In the genomic region with DNA sequence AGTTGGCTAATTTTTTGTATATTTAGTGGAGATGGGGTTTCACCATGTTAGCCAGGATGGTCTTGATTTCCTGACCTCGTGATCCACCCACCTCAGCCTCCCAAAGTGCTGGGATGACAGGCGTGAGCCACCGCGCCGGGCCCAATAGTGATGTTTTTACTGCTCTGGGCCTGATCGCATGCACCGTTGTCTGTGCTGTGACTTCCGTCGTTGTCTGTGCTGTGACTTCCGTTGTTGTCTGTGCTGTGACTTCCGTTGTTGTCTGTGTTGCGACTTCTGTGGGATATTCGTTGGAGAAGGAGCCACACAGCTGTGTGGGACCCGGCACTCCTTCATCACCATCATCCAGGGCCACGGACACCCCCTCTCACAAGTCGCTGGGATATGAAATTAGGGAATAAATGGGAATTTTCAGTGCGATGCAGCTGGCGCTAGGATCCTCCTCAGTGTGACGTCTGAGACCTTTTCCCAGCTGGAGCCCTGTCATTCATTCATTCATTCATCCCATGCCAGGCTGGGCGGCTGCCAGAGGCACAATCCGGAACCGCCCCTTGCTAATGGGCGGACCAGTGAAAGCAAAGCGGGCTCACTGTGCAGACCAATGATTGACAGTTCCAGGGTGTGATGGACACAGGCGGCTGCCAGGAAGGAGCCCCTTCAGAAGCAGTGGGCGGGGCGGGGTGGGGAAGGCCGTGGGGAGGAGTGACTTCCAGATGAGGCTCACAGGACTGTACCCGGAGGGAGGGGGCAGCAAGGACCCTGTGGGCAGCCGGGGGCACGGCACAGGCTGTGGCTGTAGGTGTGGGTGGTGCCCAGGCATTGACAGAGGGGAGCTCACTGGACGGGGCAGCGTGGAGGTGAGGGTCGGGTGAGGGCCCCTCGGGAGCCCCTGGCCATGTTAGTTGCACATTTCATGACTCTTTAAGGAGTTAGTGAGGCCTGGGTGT, we compare ENCODE assay signal across 15 cellular contexts. TPM values are rescaled to one million over a fixed set of nuclear protein-coding genes. Genes with fewer than 3 reads are reported as not detected.
DNase-seq lines count a peak whose midpoint lies in the region; ATAC-seq and TF ChIP-seq lines count a peak whose summit lies in the region.
"Had no signal": no experiment of that assay in that cellular context is flagged by ENCODE, and none has a peak within 500 bp of the region (broad histone marks: within the 10 kb centered on the region; RNA-seq: fewer than 3 reads in every experiment).

No MANE protein-coding gene starts in this region.

- H3K4me3 Mint-ChIP-seq in endothelial cell (ENCODE audit: unreplicated experiment): peak overlapping the region; percentile 74
- H3K4me3 Mint-ChIP-seq: activated naive CD8-positive, alpha-beta T cell treated with anti-CD3 and anti-CD28 coated beads, Interleukin-2, amount 10 ng/mL, durations not matched to agents 7 days and 5 days; T-helper 2 cell treated with Interferon-gamma antibody and Interleukin-4, amounts not matched to agents 5 μg/mL and 100 μg/mL, for 36 hours had no signal

- H3K9me3 ChIP-seq in IMR-90 (ENCODE audit: control insufficient read depth, insufficient read depth, low read length): peaks cover 17% of the 10 kb centered on the region
- no peaks in the 10 kb centered on the region for H3K9me3 ChIP-seq in skeletal muscle satellite cell (replicated peaks; ENCODE audit: low read length)
- H3K9me3 ChIP-seq: testis had no signal

- CTCF ChIA-PET in IMR-90 (lab: Yijun Ruan, JAX): no interaction called here

- peak overlapping the region; percentile 5 for H2AFZ ChIP-seq in IMR-90 (replicated peaks; ENCODE audit: low read length, poor library complexity)

- H2AK5ac ChIP-seq in IMR-90 (ENCODE audit: low read depth, low read length): no peak overlapping the region

- intact Hi-C loops in IMR-90 (cut with micrococcal nuclease): no loop called here

- H2BK120ac ChIP-seq in IMR-90 (ENCODE audit: low read depth, low read length): no peak overlapping the region

- dilution Hi-C loops in IMR-90 (cut with HindIII; ENCODE audit: low sequenced_read_pairs, unreplicated experiment): no loop called here

- peaks cover 26% of the 10 kb centered on the region for H3K27me3 ChIP-seq in IMR-90 (ENCODE audit: control insufficient read depth, insufficient read depth, low read length)
- peaks cover 44% of the 10 kb centered on the region for H3K27me3 ChIP-seq in skeletal muscle satellite cell (ENCODE audit: control insufficient read depth, insufficient read depth, low read length)
- H3K27me3 ChIP-seq: testis had no signal

- no peak overlapping the region for H2BK20ac ChIP-seq in IMR-90 (ENCODE audit: low read depth, low read length)

- no peak for TF ChIP-seq POLR2A in IMR-90 (IDR thresholded peaks at IDR 0.05; ENCODE audit: low read depth, low read length)

- no peak overlapping the region for H3K14ac ChIP-seq in IMR-90 (replicated peaks; ENCODE audit: low read depth, low read length)

- H3K4me2 ChIP-seq in IMR-90 (ENCODE audit: low read depth, low read length): no peak overlapping the region
- peak overlapping the region; percentile 55 for H3K4me2 ChIP-seq in skeletal muscle satellite cell (ENCODE audit: low read length)

- H3K9ac ChIP-seq in IMR-90 (ENCODE audit: low read depth, low read length): no peak overlapping the region
- H3K9ac ChIP-seq in skeletal muscle satellite cell (ENCODE audit: low read depth, low read length): no peak overlapping the region

- H3K27ac ChIP-seq in IMR-90 (ENCODE audit: insufficient read depth, low read length): no peak overlapping the region
- H3K27ac ChIP-seq: C4-2B, testis had no signal

- H3K4ac ChIP-seq in IMR-90 (ENCODE audit: low read depth, low read length): no peak overlapping the region

- no peak overlapping the region for H3K23ac ChIP-seq in IMR-90 (ENCODE audit: low read depth, low read length)

- H2BK15ac ChIP-seq in IMR-90 (ENCODE audit: low read depth, low read length): no peak overlapping the region

- H2AK9ac ChIP-seq in IMR-90 (replicated peaks; ENCODE audit: low read depth, low read length, poor library complexity): no peak overlapping the region

- in situ Hi-C loops in IMR-90 (cut with MboI; ENCODE audit: low sequenced_read_pairs): no loop called here

- peaks cover 3% of the 10 kb centered on the region; the same call in 1 of the 2 replicates for H3K4me1 ChIP-seq in IMR-90 (ENCODE audit: control insufficient read depth, insufficient read depth, low read length)
- H3K4me1 ChIP-seq in skeletal muscle satellite cell (ENCODE audit: control insufficient read depth, insufficient read depth, low read length): peaks cover 11% of the 10 kb centered on the region
- H3K4me1 ChIP-seq: testis had no signal

- no TSS peak for BruUV-seq in IMR-90 (replicated peaks; lab: Mats Ljungman, UMichigan)

- peaks cover 5% of the 10 kb centered on the region for H3K27me3 Mint-ChIP-seq in endothelial cell (ENCODE audit: unreplicated experiment)
- H3K27me3 Mint-ChIP-seq: activated naive CD8-positive, alpha-beta T cell treated with anti-CD3 and anti-CD28 coated beads, Interleukin-2, amount 10 ng/mL, durations not matched to agents 7 days and 5 days had no signal

- H3K36me3 ChIP-seq in IMR-90 (ENCODE audit: control insufficient read depth, insufficient read depth, low read length) (no peaks in the 10 kb centered on the region), skeletal muscle satellite cell (ENCODE audit: insufficient read depth, low read length) (no peaks in the 10 kb centered on the region)

- POLR2A ChIA-PET in IMR-90 (lab: Charles Lee; ENCODE audit: unreplicated experiment): no interaction called here

- H3K18ac ChIP-seq in IMR-90 (ENCODE audit: low read depth, low read length): no peak overlapping the region

- H3K27ac Mint-ChIP-seq in endothelial cell (ENCODE audit: unreplicated experiment): peak overlapping the region; percentile 36
- H3K27ac Mint-ChIP-seq: activated naive CD8-positive, alpha-beta T cell treated with anti-CD3 and anti-CD28 coated beads, Interleukin-2, amount 10 ng/mL, durations not matched to agents 7 days and 5 days; T-helper 2 cell treated with Interferon-gamma antibody and Interleukin-4, amounts not matched to agents 5 μg/mL and 100 μg/mL, for 36 hours had no signal

- 49% methylated on average over 7 of the region's 35 CpGs; no CpG with 5 or more reads in 1 of the 2 experiments for WGBS in IMR-90 (ENCODE audit: extremely low coverage in 2 of 2, insufficient read length in 1 of 2), 2 experiments

- H3K4me3 ChIP-seq in IMR-90 (ENCODE audit: insufficient read depth, low read depth, low read length) (no peak overlapping the region), skeletal muscle satellite cell (ENCODE audit: low read length) (no peak overlapping the region)
- H3K4me3 ChIP-seq: testis had no signal

- no peak overlapping the region for H4K91ac ChIP-seq in IMR-90 (ENCODE audit: insufficient read depth, low read depth, low read length)

- no peak for TF ChIP-seq RAD21 in IMR-90 (IDR thresholded peaks at IDR 0.05; ENCODE audit: low read length)

- no peaks in the 10 kb centered on the region for H4K20me1 ChIP-seq in IMR-90 (ENCODE audit: insufficient read depth, low read length)

- no peak overlapping the region for H3K56ac ChIP-seq in IMR-90 (ENCODE audit: extremely low read depth, insufficient read depth, low read length)

- no peaks in the 10 kb centered on the region for H3K9me3 Mint-ChIP-seq in endothelial cell (ENCODE audit: unreplicated experiment)

- no peaks in the 10 kb centered on the region for H3K9me1 ChIP-seq in IMR-90 (ENCODE audit: insufficient read depth, low read length)

- no peak overlapping the region for H4K5ac ChIP-seq in IMR-90 (ENCODE audit: low read depth, low read length)

- H2BK5ac ChIP-seq in IMR-90 (ENCODE audit: low read depth, low read length, poor library complexity, severe bottlenecking): no peak overlapping the region

- no peak overlapping the region for H4K8ac ChIP-seq in IMR-90 (ENCODE audit: low read depth in 2 of 2, low read length in 2 of 2)

- H3K36me3 Mint-ChIP-seq in endothelial cell (ENCODE audit: low read depth, unreplicated experiment): peaks cover 9% of the 10 kb centered on the region

- H3K79me1 ChIP-seq in IMR-90 (ENCODE audit: low read depth in 1 of 2, low read length in 2 of 2): no peaks in the 10 kb centered on the region

- TF ChIP-seq CTCF in IMR-90 (conservative IDR thresholded peaks at IDR 0.05; ENCODE audit: low read depth, low read length): no peak
- TF ChIP-seq CTCF in endothelial cell (IDR thresholded peaks at IDR 0.05; ENCODE audit: unreplicated experiment): no peak
- no peak for TF ChIP-seq CTCF in omental fat pad (IDR thresholded peaks at IDR 0.05)

- DNase-seq in IMR-90 (no peak), endothelial cell (ENCODE audit: low spot score) (no peak), medulla oblongata (ENCODE audit: extremely low spot score) (peak; percentile 89), omental fat pad (ENCODE audit: low spot score) (no peak), RKO (ENCODE audit: low spot score) (no peak)
- no peak for DNase-seq in activated CD4-positive, alpha-beta T cell treated with anti-CD3 and anti-CD28 coated beads, Interleukin-2, amount 50 U/mL, for 48 hours
- DNase-seq: activated naive CD8-positive, alpha-beta T cell treated with anti-CD3 and anti-CD28 coated beads, Interleukin-2, amount 10 ng/mL, durations not matched to agents 7 days and 5 days; NCI-H1436; NCI-H82; PC-3; testis had no signal

- H3K4me1 Mint-ChIP-seq in endothelial cell (ENCODE audit: unreplicated experiment): no peaks in the 10 kb centered on the region
- H3K4me1 Mint-ChIP-seq: activated naive CD8-positive, alpha-beta T cell treated with anti-CD3 and anti-CD28 coated beads, Interleukin-2, amount 10 ng/mL, durations not matched to agents 7 days and 5 days had no signal

- no peak for ATAC-seq in IMR-90 (ENCODE audit: low read depth)
- ATAC-seq in omental fat pad (ENCODE audit: low FRiP score): no peak
- no peak for ATAC-seq in HG03442 (IDR thresholded peaks at IDR 0.05; ENCODE audit: unreplicated experiment)
- ATAC-seq: PC-3 had no signal

TF ChIP-seq in IMR-90, 13 proteins besides CTCF, POLR2A, EP300 and RAD21 (continues in another document):
- no peak for TF ChIP-seq CEBPB (IDR thresholded peaks at IDR 0.05; ENCODE audit: low read depth, low read length)
- TF ChIP-seq BHLHE40 (IDR thresholded peaks at IDR 0.05; ENCODE audit: low read depth, low read length): no peak
- no peak for TF ChIP-seq MXI1 (IDR thresholded peaks at IDR 0.05; ENCODE audit: borderline replicate concordance, low read depth, low read length)
- no peak for TF ChIP-seq RCOR1 (IDR thresholded peaks at IDR 0.05; ENCODE audit: insufficient replicate concordance, low read length)
- TF ChIP-seq MAFK (IDR thresholded peaks at IDR 0.05; ENCODE audit: low read depth, low read length): no peak

RNA-seq across cellular contexts. Expression of gene PRKCZ, which starts 48.9 kb away (rescaled TPM):
- total RNA-seq in IMR-90 (2012; rRNA removed) (2.0 and 2.8 TPM in 2 replicates), endothelial cell (ENCODE audit: unreplicated experiment) (23.1 TPM), omental fat pad (1 to 10 TPM; 2.5 to 8.1 (median 2.6) TPM)
- polyA plus RNA-seq in IMR-90 (2012; rRNA removed): 3.5 and 4.4 TPM in 2 replicates
- polyA plus RNA-seq in IMR-90 (2012; cell fraction: cytosol; rRNA removed): 3.8 and 4.0 TPM in 2 replicates
- polyA plus RNA-seq in IMR-90 (2012; cell fraction: nucleus; rRNA removed; ENCODE audit: low replicate concordance): 5.9 and 7.4 TPM in 2 replicates
- total RNA-seq in skeletal muscle satellite cell (2012; rRNA removed): 2.2 and 2.5 TPM in 2 replicates
